23 cellular contexts compared by ENCODE assay signal in genomic region chr14:35866595-35867279, GRCh38. TPM values are rescaled to one million over a fixed set of nuclear protein-coding genes. Genes with fewer than 3 reads are reported as not detected.
DNase-seq lines count a peak whose midpoint lies in the region; ATAC-seq, FAIRE-seq and TF ChIP-seq lines count a peak whose summit lies in the region.
"Had no signal": no experiment of that assay in that cellular context is flagged by ENCODE, and none has a peak within 500 bp of the region (broad histone marks: within the 10 kb centered on the region; RNA-seq: fewer than 3 reads in every experiment).

No MANE protein-coding gene starts in this region.

- no peak for DNase-seq in activated CD8-positive, alpha-beta T cell treated with anti-CD3 and anti-CD28 coated beads, Interleukin-2, amount 10 ng/mL, durations not matched to agents 7 days and 5 days
- DNase-seq in activated CD8-positive, alpha-beta T cell treated with anti-CD3 and anti-CD28 coated beads for 36 hours, result no peak
- DNase-seq in LHCN-M2 (ENCODE audit: low read depth), result peak; percentile 14
- peak; percentile 21 for DNase-seq in bronchial epithelial cell (ENCODE audit: low read depth)
- no peak for DNase-seq in osteocyte (ENCODE audit: extremely low spot score, unreplicated experiment)
- no peak for DNase-seq in effector memory CD4-positive, alpha-beta T cell
- no peak for DNase-seq in stimulated activated naive CD4-positive, alpha-beta T cell treated with Interleukin-2 at 50 U/mL for 16 hours (lab: John Stamatoyannopoulos, UW)
- DNase-seq in activated CD4-positive, alpha-beta T cell treated with anti-CD3 and anti-CD28 coated beads, Interleukin-2, amount 10 ng/mL, durations not matched to agents 24 days and 14 days, result no peak
- DNase-seq: 8988T; CD4-positive, CD25-positive, alpha-beta regulatory T cell; DMS79 treated with DMSO at 0.1 percent for 48 hours; H7; KG1; NCI-H1105; NCI-H2029 treated with DMSO at 0.1 percent for 48 hours; NCI-H2171 treated with DMSO at 0.1 percent for 48 hours; NCI-H446; NCI-H526; Peyer's patch; SJCRH30 had no signal

- no peaks in the 10 kb centered on the region for H3K9me3 ChIP-seq in effector memory CD4-positive, alpha-beta T cell (ENCODE audit: control insufficient read depth, low read length)
- H3K9me3 ChIP-seq: Peyer's patch, SJCRH30 had no signal

- H3K27ac Mint-ChIP-seq in activated CD8-positive, alpha-beta T cell treated with anti-CD3 and anti-CD28 coated beads, Interleukin-2, amount 10 ng/mL, durations not matched to agents 7 days and 5 days, result peak overlapping the region; percentile 40
- no peak overlapping the region for H3K27ac Mint-ChIP-seq in activated CD8-positive, alpha-beta T cell treated with anti-CD3 and anti-CD28 coated beads for 36 hours
- H3K27ac Mint-ChIP-seq in osteocyte (ENCODE audit: unreplicated experiment), result peak overlapping the region; percentile 52
- H3K27ac Mint-ChIP-seq in activated CD4-positive, alpha-beta T cell treated with anti-CD3 and anti-CD28 coated beads, Interleukin-2, amount 10 ng/mL, durations not matched to agents 24 days and 14 days, result no peak overlapping the region
- H3K27ac Mint-ChIP-seq: B cell had no signal

- CTCF ChIA-PET in activated CD8-positive, alpha-beta T cell treated with anti-CD3 and anti-CD28 coated beads, Interleukin-2, amount 10 ng/mL, durations not matched to agents 7 days and 5 days (lab: Charles Lee), result interaction anchor here (2.1 kb wide), 1 partner anchor 204 kb away, joined by 8 read pairs; no protein-coding TSS in a partner anchor
- CTCF ChIA-PET in activated CD8-positive, alpha-beta T cell treated with anti-CD3 and anti-CD28 coated beads for 36 hours (lab: Charles Lee), result interaction anchor here (1.2 to 1.4 kb wide), 2 partner anchors 15 to 45 kb away, joined by 3 to 7 read pairs; no protein-coding TSS in a partner anchor

- POLR2A ChIA-PET in activated CD8-positive, alpha-beta T cell treated with anti-CD3 and anti-CD28 coated beads, Interleukin-2, amount 10 ng/mL, durations not matched to agents 7 days and 5 days (lab: Charles Lee), result no interaction called here
- POLR2A ChIA-PET in activated CD8-positive, alpha-beta T cell treated with anti-CD3 and anti-CD28 coated beads for 36 hours (lab: Charles Lee), result no interaction called here

- no peaks in the 10 kb centered on the region for H3K9me3 Mint-ChIP-seq in activated CD8-positive, alpha-beta T cell treated with anti-CD3 and anti-CD28 coated beads, Interleukin-2, amount 10 ng/mL, durations not matched to agents 7 days and 5 days (ENCODE audit: insufficient read depth)
- no peaks in the 10 kb centered on the region for H3K9me3 Mint-ChIP-seq in activated CD8-positive, alpha-beta T cell treated with anti-CD3 and anti-CD28 coated beads for 36 hours
- no peaks in the 10 kb centered on the region for H3K9me3 Mint-ChIP-seq in osteocyte (ENCODE audit: unreplicated experiment)
- H3K9me3 Mint-ChIP-seq in activated CD4-positive, alpha-beta T cell treated with anti-CD3 and anti-CD28 coated beads, Interleukin-2, amount 10 ng/mL, durations not matched to agents 24 days and 14 days, result no peaks in the 10 kb centered on the region
- H3K9me3 Mint-ChIP-seq: CD4-positive, CD25-positive, alpha-beta regulatory T cell had no signal

- no peak for FAIRE-seq in bronchial epithelial cell (lab: Jason Lieb, UNC)
- FAIRE-seq: GM12892 had no signal

- H3K36me3 ChIP-seq in bronchial epithelial cell (ENCODE audit: control insufficient read depth, insufficient read depth, low read length), result peaks cover 3% of the 10 kb centered on the region
- H3K36me3 ChIP-seq in effector memory CD4-positive, alpha-beta T cell (ENCODE audit: control insufficient read depth, insufficient read depth, low read length), result peaks cover 16% of the 10 kb centered on the region

- H3K27me3 ChIP-seq in bronchial epithelial cell (ENCODE audit: control insufficient read depth, insufficient read depth, low read length), result no peaks in the 10 kb centered on the region
- H3K27me3 ChIP-seq in effector memory CD4-positive, alpha-beta T cell (replicated peaks; ENCODE audit: control insufficient read depth, insufficient read depth, low read length, poor library complexity, severe bottlenecking), result no peaks in the 10 kb centered on the region
- H3K27me3 ChIP-seq: Peyer's patch, SJCRH30 had no signal

- no peaks in the 10 kb centered on the region for H3K4me1 Mint-ChIP-seq in activated CD8-positive, alpha-beta T cell treated with anti-CD3 and anti-CD28 coated beads, Interleukin-2, amount 10 ng/mL, durations not matched to agents 7 days and 5 days (ENCODE audit: low read depth)
- H3K4me1 Mint-ChIP-seq in activated CD8-positive, alpha-beta T cell treated with anti-CD3 and anti-CD28 coated beads for 36 hours (ENCODE audit: low read depth), result no peaks in the 10 kb centered on the region
- H3K4me1 Mint-ChIP-seq in osteocyte (ENCODE audit: unreplicated experiment), result peaks cover 20% of the 10 kb centered on the region
- H3K4me1 Mint-ChIP-seq in activated CD4-positive, alpha-beta T cell treated with anti-CD3 and anti-CD28 coated beads, Interleukin-2, amount 10 ng/mL, durations not matched to agents 24 days and 14 days, result no peaks in the 10 kb centered on the region
- H3K4me1 Mint-ChIP-seq: B cell; CD4-positive, CD25-positive, alpha-beta regulatory T cell had no signal

- peaks cover 11% of the 10 kb centered on the region for H3K36me3 Mint-ChIP-seq in activated CD8-positive, alpha-beta T cell treated with anti-CD3 and anti-CD28 coated beads, Interleukin-2, amount 10 ng/mL, durations not matched to agents 7 days and 5 days (ENCODE audit: low read depth)
- peaks cover 12% of the 10 kb centered on the region for H3K36me3 Mint-ChIP-seq in activated CD8-positive, alpha-beta T cell treated with anti-CD3 and anti-CD28 coated beads for 36 hours (ENCODE audit: low read depth)
- peaks cover 41% of the 10 kb centered on the region for H3K36me3 Mint-ChIP-seq in osteocyte (ENCODE audit: unreplicated experiment)
- H3K36me3 Mint-ChIP-seq in activated CD4-positive, alpha-beta T cell treated with anti-CD3 and anti-CD28 coated beads, Interleukin-2, amount 10 ng/mL, durations not matched to agents 24 days and 14 days (ENCODE audit: low read depth), result peaks cover 9% of the 10 kb centered on the region

- no peaks in the 10 kb centered on the region for H3K27me3 Mint-ChIP-seq in activated CD8-positive, alpha-beta T cell treated with anti-CD3 and anti-CD28 coated beads, Interleukin-2, amount 10 ng/mL, durations not matched to agents 7 days and 5 days (ENCODE audit: low read depth)
- no peaks in the 10 kb centered on the region for H3K27me3 Mint-ChIP-seq in activated CD8-positive, alpha-beta T cell treated with anti-CD3 and anti-CD28 coated beads for 36 hours
- no peaks in the 10 kb centered on the region for H3K27me3 Mint-ChIP-seq in osteocyte (ENCODE audit: unreplicated experiment)
- no peaks in the 10 kb centered on the region for H3K27me3 Mint-ChIP-seq in activated CD4-positive, alpha-beta T cell treated with anti-CD3 and anti-CD28 coated beads, Interleukin-2, amount 10 ng/mL, durations not matched to agents 24 days and 14 days
- H3K27me3 Mint-ChIP-seq: B cell; CD4-positive, CD25-positive, alpha-beta regulatory T cell had no signal

- TF ChIP-seq CTCF in activated CD8-positive, alpha-beta T cell treated with anti-CD3 and anti-CD28 coated beads for 36 hours (IDR thresholded peaks at IDR 0.05), result no peak
- TF ChIP-seq CTCF in bronchial epithelial cell (IDR thresholded peaks at IDR 0.05; ENCODE audit: insufficient read depth, low read length, severe bottlenecking), result no peak
- TF ChIP-seq CTCF in osteocyte (IDR thresholded peaks at IDR 0.05), result no peak

- no peak for ATAC-seq in activated CD8-positive, alpha-beta T cell treated with anti-CD3 and anti-CD28 coated beads, Interleukin-2, amount 10 ng/mL, durations not matched to agents 7 days and 5 days
- ATAC-seq in activated CD8-positive, alpha-beta T cell treated with anti-CD3 and anti-CD28 coated beads for 36 hours, result no peak

- no peak overlapping the region for H3K4me3 Mint-ChIP-seq in activated CD8-positive, alpha-beta T cell treated with anti-CD3 and anti-CD28 coated beads, Interleukin-2, amount 10 ng/mL, durations not matched to agents 7 days and 5 days
- H3K4me3 Mint-ChIP-seq in activated CD8-positive, alpha-beta T cell treated with anti-CD3 and anti-CD28 coated beads for 36 hours, result no peak overlapping the region
- H3K4me3 Mint-ChIP-seq in osteocyte (ENCODE audit: unreplicated experiment), result no peak overlapping the region
- no peak overlapping the region for H3K4me3 Mint-ChIP-seq in activated CD4-positive, alpha-beta T cell treated with anti-CD3 and anti-CD28 coated beads, Interleukin-2, amount 10 ng/mL, durations not matched to agents 24 days and 14 days
- H3K4me3 Mint-ChIP-seq: B cell had no signal

- no peak overlapping the region for H3K4me3 ChIP-seq in bronchial epithelial cell (ENCODE audit: low read depth, low read length)
- no peak overlapping the region for H3K4me3 ChIP-seq in effector memory CD4-positive, alpha-beta T cell (ENCODE audit: insufficient read depth, low read depth, low read length, poor library complexity, severe bottlenecking)
- H3K4me3 ChIP-seq: Peyer's patch, SJCRH30 had no signal

- no peak overlapping the region for H3K27ac ChIP-seq in effector memory CD4-positive, alpha-beta T cell (ENCODE audit: insufficient read depth, low read length, poor library complexity, severe bottlenecking)
- H3K27ac ChIP-seq: HL-60, Peyer's patch, SJCRH30 had no signal

- intact Hi-C loops in activated CD8-positive, alpha-beta T cell treated with anti-CD3 and anti-CD28 coated beads for 36 hours (cut with micrococcal nuclease), result no loop called here
- intact Hi-C loops in activated CD4-positive, alpha-beta T cell treated with anti-CD3 and anti-CD28 coated beads, Interleukin-2, amount 10 ng/mL, durations not matched to agents 24 days and 14 days (cut with micrococcal nuclease), result no loop called here

- no peaks in the 10 kb centered on the region for H3K4me1 ChIP-seq in effector memory CD4-positive, alpha-beta T cell (ENCODE audit: control insufficient read depth, insufficient read depth, low read length, poor library complexity, severe bottlenecking)
- H3K4me1 ChIP-seq: Peyer's patch, SJCRH30 had no signal

RNA-seq across cellular contexts. Expression of gene BRMS1L, which starts 40.6 kb away (rescaled TPM):
- total RNA-seq in activated CD8-positive, alpha-beta T cell treated with anti-CD3 and anti-CD28 coated beads, Interleukin-2, amount 10 ng/mL, durations not matched to agents 7 days and 5 days, result 1 to 10 TPM; 5.1 to 5.5 TPM
- total RNA-seq in activated CD8-positive, alpha-beta T cell treated with anti-CD3 and anti-CD28 coated beads for 36 hours, result 1 to 10 TPM; 4.3 to 5.5 TPM
- total RNA-seq in LHCN-M2 (2014; rRNA removed), result 5.7 and 8.3 TPM in 2 replicates
- polyA plus RNA-seq in LHCN-M2 (2012), result 4.8 TPM
- 3.9 and 4.6 TPM in 2 replicates for total RNA-seq in bronchial epithelial cell
- 13.5 and 14.2 TPM in 2 replicates for total RNA-seq in osteocyte
- total RNA-seq in activated CD4-positive, alpha-beta T cell treated with anti-CD3 and anti-CD28 coated beads, Interleukin-2, amount 10 ng/mL, durations not matched to agents 24 days and 14 days, result 6.0 and 8.2 TPM in 2 replicates

RNA-seq across cellular contexts. Expression of gene RALGAPA1, which starts 57.6 kb away (rescaled TPM):
- 10 to 100 TPM; 29.5 to 31.7 TPM for total RNA-seq in activated CD8-positive, alpha-beta T cell treated with anti-CD3 and anti-CD28 coated beads, Interleukin-2, amount 10 ng/mL, durations not matched to agents 7 days and 5 days
- 10 to 100 TPM; 23.7 to 26.5 TPM for total RNA-seq in activated CD8-positive, alpha-beta T cell treated with anti-CD3 and anti-CD28 coated beads for 36 hours
- total RNA-seq in LHCN-M2 (2014; rRNA removed), result 11.2 and 15.3 TPM in 2 replicates
- polyA plus RNA-seq in LHCN-M2 (2012), result 1.6 TPM
- total RNA-seq in bronchial epithelial cell, result 28.2 and 44.5 TPM in 2 replicates
- 47.9 and 52.6 TPM in 2 replicates for total RNA-seq in osteocyte
- 33.5 and 35.1 TPM in 2 replicates for total RNA-seq in activated CD4-positive, alpha-beta T cell treated with anti-CD3 and anti-CD28 coated beads, Interleukin-2, amount 10 ng/mL, durations not matched to agents 24 days and 14 days

Comparison
In these comparisons a context has a peak if more than half of its experiments do, and no peak if none do; other contexts are left out.
1. H3K27ac Mint-ChIP-seq: peak in activated CD8-positive, alpha-beta T cell treated with anti-CD3 and anti-CD28 coated beads, Interleukin-2, amount 10 ng/mL, durations not matched to agents 7 days and 5 days (single experiment) and osteocyte (single experiment); none in activated CD8-positive, alpha-beta T cell treated with anti-CD3 and anti-CD28 coated beads for 36 hours (single experiment) and activated CD4-positive, alpha-beta T cell treated with anti-CD3 and anti-CD28 coated beads, Interleukin-2, amount 10 ng/mL, durations not matched to agents 24 days and 14 days (single experiment).
2. DNase-seq: peak in LHCN-M2 (single experiment) and bronchial epithelial cell (single experiment); none in activated CD8-positive, alpha-beta T cell treated with anti-CD3 and anti-CD28 coated beads, Interleukin-2, amount 10 ng/mL, durations not matched to agents 7 days and 5 days (single experiment), activated CD8-positive, alpha-beta T cell treated with anti-CD3 and anti-CD28 coated beads for 36 hours (single experiment), osteocyte (single experiment), effector memory CD4-positive, alpha-beta T cell (0 of 3), stimulated activated naive CD4-positive, alpha-beta T cell treated with Interleukin-2 at 50 U/mL for 16 hours (single experiment) and activated CD4-positive, alpha-beta T cell treated with anti-CD3 and anti-CD28 coated beads, Interleukin-2, amount 10 ng/mL, durations not matched to agents 24 days and 14 days (single experiment).